Comparison of ENCODE assay signal across 21 cellular contexts in genomic region chr10:114902151-114902550, GRCh38. TPM values are rescaled to one million over a fixed set of nuclear protein-coding genes. Genes with fewer than 3 reads are reported as not detected.
DNase-seq lines count a peak whose midpoint lies in the region; ATAC-seq and TF ChIP-seq lines count a peak whose summit lies in the region.
"Had no signal": no experiment of that assay in that cellular context is flagged by ENCODE, and none has a peak within 500 bp of the region (broad histone marks: within the 10 kb centered on the region; RNA-seq: fewer than 3 reads in every experiment).

No MANE protein-coding gene starts in this region.

- intact Hi-C loops in colonic mucosa (cut with DNase I) = no loop called here

- H3K4me2 ChIP-seq in hepatocyte (peak overlapping the region; percentile 17), skeletal muscle satellite cell (ENCODE audit: low read length) (peak overlapping the region; percentile 34)

- H4K20me1 ChIP-seq in hepatocyte (ENCODE audit: insufficient read depth, poor library complexity, severe bottlenecking) = no peaks in the 10 kb centered on the region

- H3K36me3 ChIP-seq in hepatocyte (replicated peaks; ENCODE audit: insufficient read depth, low read depth) (no peaks in the 10 kb centered on the region), skeletal muscle satellite cell (ENCODE audit: insufficient read depth, low read length) (no peaks in the 10 kb centered on the region), colonic mucosa (no peaks in the 10 kb centered on the region)
- H3K36me3 ChIP-seq: right lobe of liver had no signal

- H3K27me3 ChIP-seq in hepatocyte = no peaks in the 10 kb centered on the region
- no peaks in the 10 kb centered on the region for H3K27me3 ChIP-seq in skeletal muscle satellite cell (ENCODE audit: control insufficient read depth, insufficient read depth, low read length)
- H3K27me3 ChIP-seq in colonic mucosa = no peaks in the 10 kb centered on the region
- H3K27me3 ChIP-seq: right lobe of liver, testis had no signal

- DNase-seq in EH (ENCODE audit: low read depth) (peak; percentile 71), hepatocyte (ENCODE audit: low spot score) (no peak), GOT3 (lab: John Stamatoyannopoulos, UW) (no peak), colonic mucosa (no peak), epidermal melanocyte (ENCODE audit: insufficient read length, low spot score) (no peak)
- DNase-seq: activated CD4-positive, alpha-beta T cell treated with anti-CD3 and anti-CD28 coated beads for 36 hours; activated naive CD8-positive, alpha-beta T cell treated with anti-CD3 and anti-CD28 coated beads for 36 hours; AML-193; DMS79; hypothalamus; mammary epithelial cell; naive thymus-derived CD4-positive, alpha-beta T cell; NCI-H2171; NCI-H526 treated with DMSO at 0.1 percent for 48 hours; right lobe of liver; Right ventricle myocardium superior; T-helper 1 cell; testis had no signal

- H3K9me2 ChIP-seq in hepatocyte (replicated peaks; ENCODE audit: insufficient read depth) = no peaks in the 10 kb centered on the region

- H3K9me3 ChIP-seq in hepatocyte (ENCODE audit: low read depth) (no peaks in the 10 kb centered on the region), skeletal muscle satellite cell (replicated peaks; ENCODE audit: low read length) (no peaks in the 10 kb centered on the region), colonic mucosa (no peaks in the 10 kb centered on the region)
- H3K9me3 ChIP-seq: right lobe of liver, testis had no signal

- H3K9ac ChIP-seq in skeletal muscle satellite cell (ENCODE audit: low read depth, low read length) (no peak overlapping the region), colonic mucosa (ENCODE audit: low read depth in 2 of 2, low read length in 2 of 2) (no peak overlapping the region)

- no peaks in the 10 kb centered on the region for H3K79me2 ChIP-seq in hepatocyte

- peak; percentile 81 for ATAC-seq in SK-N-SH treated with all-trans-retinoic acid at 6 μM for 48 hours
- ATAC-seq: activated CD4-positive, alpha-beta T cell treated with anti-CD3 and anti-CD28 coated beads for 36 hours; naive thymus-derived CD4-positive, alpha-beta T cell; right lobe of liver had no signal

- TF ChIP-seq CTCF in hepatocyte (IDR thresholded peaks at IDR 0.05; ENCODE audit: poor library complexity) = no peak
- no peak for TF ChIP-seq CTCF in colonic mucosa (IDR thresholded peaks at IDR 0.05)

- H3K4me1 ChIP-seq in hepatocyte (ENCODE audit: insufficient read depth) = no peaks in the 10 kb centered on the region
- peaks cover 27% of the 10 kb centered on the region for H3K4me1 ChIP-seq in skeletal muscle satellite cell (ENCODE audit: control insufficient read depth, insufficient read depth, low read length)
- no peaks in the 10 kb centered on the region for H3K4me1 ChIP-seq in colonic mucosa
- H3K4me1 ChIP-seq: right lobe of liver, testis had no signal

- H3K27ac ChIP-seq in hepatocyte = no peak overlapping the region
- H3K27ac ChIP-seq in colonic mucosa = no peak overlapping the region
- H3K27ac ChIP-seq: coronary artery, right lobe of liver, testis had no signal

- WGBS in hepatocyte (ENCODE audit: low lambda C conversion rate, missing lambda C conversion rate) = 8% methylated on average over 1 of the region's 1 CpG

- no peak overlapping the region for H3K4me3 ChIP-seq in hepatocyte
- H3K4me3 ChIP-seq in skeletal muscle satellite cell (ENCODE audit: low read length) = no peak overlapping the region
- H3K4me3 ChIP-seq in colonic mucosa = no peak overlapping the region
- H3K4me3 ChIP-seq: coronary artery, right lobe of liver, testis had no signal

- H2AFZ ChIP-seq in hepatocyte = peak overlapping the region; percentile 19

TF ChIP-seq in SK-N-SH treated with all-trans-retinoic acid at 6 μM for 48 hours, 23 proteins besides CTCF, POLR2A, EP300 and RAD21:
- TF ChIP-seq RARB (CRISPR knock-in tag; IDR thresholded peaks at IDR 0.05) (no peak), TSHZ2 (CRISPR knock-in tag; IDR thresholded peaks at IDR 0.05) (no peak), POU6F1 (CRISPR knock-in tag; IDR thresholded peaks at IDR 0.05; ENCODE audit: borderline replicate concordance, low read depth) (peak; percentile 18; the same call in 1 of the 2 replicates), ZNF70 (CRISPR knock-in tag; IDR thresholded peaks at IDR 0.05) (no peak), SNAI2 (CRISPR knock-in tag; IDR thresholded peaks at IDR 0.05) (no peak), CREB5 (CRISPR knock-in tag; IDR thresholded peaks at IDR 0.05; ENCODE audit: low read depth) (no peak)

RNA-seq across cellular contexts. Expression of gene TRUB1, which starts 35.8 kb away (rescaled TPM):
- total RNA-seq in hepatocyte (28.0 and 29.0 TPM in 2 replicates), colonic mucosa (10 to 100 TPM; 15.1 to 20.3 TPM)
- polyA plus RNA-seq in hepatocyte = 12.0 and 12.3 TPM in 2 replicates
- 20.0 and 20.5 TPM in 2 replicates for total RNA-seq in skeletal muscle satellite cell (2012; rRNA removed)
